ENCODE assay signal across 8 cellular contexts in genomic region chr17:66493283-66494019, GRCh38.
DNase-seq lines count a peak whose midpoint lies in the region; ATAC-seq and TF ChIP-seq lines count a peak whose summit lies in the region.

No MANE protein-coding gene starts in this region.

- H3K36me3 ChIP-seq in OCI-LY1 (ENCODE audit: insufficient read depth, low read length) = no peaks in the 10 kb centered on the region

- H3K27me3 Mint-ChIP-seq in central memory CD8-positive, alpha-beta T cell = no peaks in the 10 kb centered on the region

- H4K20me1 ChIP-seq in OCI-LY1 (ENCODE audit: insufficient read depth, low read length) = no peaks in the 10 kb centered on the region

- peaks cover 4% of the 10 kb centered on the region for H3K36me3 Mint-ChIP-seq in central memory CD8-positive, alpha-beta T cell (ENCODE audit: insufficient read depth)

- peaks cover 13% of the 10 kb centered on the region for H3K4me1 Mint-ChIP-seq in central memory CD8-positive, alpha-beta T cell

- no peaks in the 10 kb centered on the region for H3F3A ChIP-seq in OCI-LY1 (ENCODE audit: insufficient read depth, low read length)

- H3K27ac ChIP-seq in OCI-LY1 (ENCODE audit: low read depth, low read length, poor library complexity, severe bottlenecking) = peak overlapping the region; percentile 7

- H3K4me2 ChIP-seq in OCI-LY1 (ENCODE audit: low read length) = no peak overlapping the region

- no peak overlapping the region for H2AFZ ChIP-seq in OCI-LY1 (ENCODE audit: low read length)

- TF ChIP-seq CTCF in OCI-LY1 (IDR thresholded peaks at IDR 0.05; ENCODE audit: low read length) = no peak

- H3K27ac Mint-ChIP-seq in central memory CD8-positive, alpha-beta T cell (ENCODE audit: low read depth) = peak overlapping the region; percentile 10

- H3K4me3 ChIP-seq in OCI-LY1 (ENCODE audit: low read depth, low read length, poor library complexity, severe bottlenecking) = no peak overlapping the region

- no peaks in the 10 kb centered on the region for H3K9me3 ChIP-seq in OCI-LY1 (ENCODE audit: low read length)

- DNase-seq in NOMO-1 treated with DMSO at 0.1 percent for 48 hours (lab: John Stamatoyannopoulos, UW; ENCODE audit: unreplicated experiment) (peak; percentile 40), NOMO-1 treated with dmso at 0.1 percent for 144 hours (lab: John Stamatoyannopoulos, UW; ENCODE audit: unreplicated experiment) (no peak), renal cortical epithelial cell (ENCODE audit: low read depth) (peak; percentile 40), NCI-H2227 (lab: John Stamatoyannopoulos, UW; ENCODE audit: unreplicated experiment) (no peak), NCI-H774 (lab: John Stamatoyannopoulos, UW) (no peak)
- no peak for DNase-seq in central memory CD8-positive, alpha-beta T cell (ENCODE audit: low spot score in 2 of 2)

- H3K9ac ChIP-seq in OCI-LY1 (ENCODE audit: low read length) = no peak overlapping the region

- H3K9me2 ChIP-seq in OCI-LY1 (ENCODE audit: low read depth, low read length) = no peaks in the 10 kb centered on the region

- H3K9me3 Mint-ChIP-seq in central memory CD8-positive, alpha-beta T cell = no peaks in the 10 kb centered on the region

- H3K4me3 Mint-ChIP-seq in central memory CD8-positive, alpha-beta T cell = no peak overlapping the region

- ATAC-seq in central memory CD8-positive, alpha-beta T cell (replicated peaks; ENCODE audit: extremely low read depth, poor library complexity, severe bottlenecking) = no peak
- no peak for ATAC-seq in HG03378 (IDR thresholded peaks at IDR 0.05; ENCODE audit: unreplicated experiment)

- H3K27me3 ChIP-seq in OCI-LY1 (ENCODE audit: insufficient read depth, low read length) = no peaks in the 10 kb centered on the region

- H3K79me2 ChIP-seq in OCI-LY1 (ENCODE audit: insufficient read depth, low read length) = no peaks in the 10 kb centered on the region

- H3K4me1 ChIP-seq in OCI-LY1 (ENCODE audit: insufficient read depth, low read length, severe bottlenecking) = peaks cover 48% of the 10 kb centered on the region

Comparison
In these comparisons a context has a peak if more than half of its experiments do, and no peak if none do; other contexts are left out.
1. DNase-seq: peak in NOMO-1 treated with DMSO at 0.1 percent for 48 hours (single experiment) and renal cortical epithelial cell (single experiment); none in NOMO-1 treated with dmso at 0.1 percent for 144 hours (single experiment), central memory CD8-positive, alpha-beta T cell (0 of 2), NCI-H2227 (single experiment) and NCI-H774 (single experiment).